In the genomic region with DNA sequence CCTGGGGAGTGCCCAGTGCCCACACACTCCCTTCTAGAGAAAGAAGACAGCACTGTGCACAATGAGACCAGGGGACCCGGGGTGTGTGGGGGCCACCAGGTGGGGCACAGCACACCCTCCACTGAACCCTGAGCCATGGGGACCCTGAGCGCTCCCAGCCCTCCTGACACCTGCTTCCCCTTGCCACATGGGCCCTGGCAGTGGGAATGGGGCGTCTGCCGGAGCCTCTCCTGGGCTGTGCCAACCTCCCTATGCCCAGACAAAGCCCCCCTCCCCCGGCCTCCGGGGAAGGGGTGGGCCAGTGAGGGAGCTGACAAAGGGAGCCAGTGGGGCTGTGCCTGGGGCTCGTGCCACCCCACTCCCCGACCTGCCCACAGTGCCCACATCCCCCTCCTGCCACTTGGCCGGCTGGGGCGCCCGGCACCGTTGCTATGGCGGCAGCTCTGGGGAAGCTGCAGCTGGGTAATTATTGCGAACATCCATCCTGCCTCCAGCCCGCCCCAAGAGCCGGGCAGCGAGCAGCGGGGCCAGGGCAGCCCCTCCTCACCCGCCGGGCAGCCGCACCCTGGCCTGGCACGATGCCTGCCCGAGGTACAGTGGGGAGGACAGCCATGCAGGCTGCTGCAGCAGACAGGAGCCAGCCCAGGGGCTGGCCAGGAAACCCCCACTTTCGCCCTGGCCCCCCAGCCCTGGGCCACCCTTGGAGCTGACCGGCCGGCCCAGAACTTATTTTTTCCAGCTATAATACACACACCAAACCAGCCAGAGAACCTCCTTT, we compare ENCODE assay signal across 8 cellular contexts. TPM values are rescaled to one million over a fixed set of nuclear protein-coding genes. Genes with fewer than 3 reads are reported as not detected.
A peak's percentile ranks its signal among the peaks of the same experiment; 100 is the strongest.
DNase-seq lines count a peak whose midpoint lies in the region; ATAC-seq and TF ChIP-seq lines count a peak whose summit lies in the region.

No MANE protein-coding gene starts in this region.

- no peak overlapping the region for H3K4me3 ChIP-seq in mesenchymal stem cell (ENCODE audit: insufficient read depth in 1 of 2, low read depth in 1 of 2, low read length in 2 of 2)

- peak overlapping the region; percentile 57 for H3K4me2 ChIP-seq in mesenchymal stem cell (ENCODE audit: low read length, poor library complexity, severe bottlenecking)

- ATAC-seq in GM18861 (IDR thresholded peaks at IDR 0.05; ENCODE audit: unreplicated experiment) (peak; percentile 8), SK-N-SH treated with all-trans-retinoic acid at 6 μM for 48 hours (peak; percentile 64)

- peak overlapping the region; percentile 28 to 61 for H2BK12ac ChIP-seq in mesenchymal stem cell (ENCODE audit: low read length in 2 of 2)

- peak overlapping the region; percentile 29 for H2BK120ac ChIP-seq in mesenchymal stem cell (ENCODE audit: low read depth, low read length)

- no peak overlapping the region for H2AK5ac ChIP-seq in mesenchymal stem cell (ENCODE audit: low read length, severe bottlenecking)

- peaks cover 4 to 67% of the 10 kb centered on the region in 2 experiments for H3K27me3 ChIP-seq in mesenchymal stem cell (ENCODE audit: control insufficient read depth in 1 of 2, insufficient read depth in 1 of 2, low read length in 2 of 2)

- peaks cover 26% of the 10 kb centered on the region for H3K4me1 ChIP-seq in mesenchymal stem cell (ENCODE audit: control insufficient read depth, insufficient read depth, low read depth, low read length)

- H3K27ac ChIP-seq in KOPT-K1 (ENCODE audit: low read depth, low read length, poor library complexity, severe bottlenecking) (peak overlapping the region; percentile 46), mesenchymal stem cell (ENCODE audit: low read length, poor library complexity, severe bottlenecking) (no peak overlapping the region)

- H3K9ac ChIP-seq in mesenchymal stem cell (ENCODE audit: low read length), result no peak overlapping the region

- H3K79me1 ChIP-seq in mesenchymal stem cell (replicated peaks; ENCODE audit: low read length, poor library complexity, severe bottlenecking), result no peaks in the 10 kb centered on the region

- H3K4me1 Mint-ChIP-seq in endothelial cell (ENCODE audit: unreplicated experiment), result peaks cover 19% of the 10 kb centered on the region

- peak overlapping the region; percentile 64 for H2AFZ ChIP-seq in mesenchymal stem cell (ENCODE audit: low read depth, low read length)

- peak overlapping the region; percentile 73 for H2BK15ac ChIP-seq in mesenchymal stem cell (ENCODE audit: low read depth, poor library complexity, severe bottlenecking)

- no peak overlapping the region for H2BK5ac ChIP-seq in mesenchymal stem cell (ENCODE audit: low read depth, low read length, poor library complexity, severe bottlenecking)

- peak overlapping the region; percentile 30 to 84 for H3K4ac ChIP-seq in mesenchymal stem cell (ENCODE audit: low read depth in 1 of 2, low read length in 2 of 2)

- peak overlapping the region; percentile 52 to 58 for H3K18ac ChIP-seq in mesenchymal stem cell (ENCODE audit: low read depth in 1 of 2, low read length in 2 of 2)

- H3K23ac ChIP-seq in mesenchymal stem cell (ENCODE audit: low read length in 2 of 2), result peak overlapping the region in 1 of 2 experiments; percentile 15

- H3K9me3 ChIP-seq in KOPT-K1 (ENCODE audit: insufficient read depth, low read length, poor library complexity, severe bottlenecking) (no peaks in the 10 kb centered on the region), mesenchymal stem cell (ENCODE audit: control insufficient read depth, low read length) (no peaks in the 10 kb centered on the region)

- TF ChIP-seq CTCF in endothelial cell (IDR thresholded peaks at IDR 0.05; ENCODE audit: unreplicated experiment), result no peak

- WGBS in mesenchymal stem cell, result 83% methylated on average over 22 of the region's 26 CpGs

- no peak overlapping the region for H3K4me3 Mint-ChIP-seq in endothelial cell (ENCODE audit: unreplicated experiment)

- no peaks in the 10 kb centered on the region for H3K36me3 ChIP-seq in KOPT-K1 (ENCODE audit: insufficient read depth, low read length)
- H3K36me3 ChIP-seq in mesenchymal stem cell (ENCODE audit: control insufficient read depth in 1 of 2, insufficient read depth in 2 of 2, low read depth in 1 of 2, low read length in 2 of 2), result no peaks in the 10 kb centered on the region

- H3K27ac Mint-ChIP-seq in endothelial cell (ENCODE audit: unreplicated experiment), result no peak overlapping the region

- no peaks in the 10 kb centered on the region for H3K36me3 Mint-ChIP-seq in endothelial cell (ENCODE audit: low read depth, unreplicated experiment)

- no peaks in the 10 kb centered on the region for H3K9me3 Mint-ChIP-seq in endothelial cell (ENCODE audit: unreplicated experiment)

- DNase-seq in mesenchymal stem cell (no peak), endothelial cell (ENCODE audit: low spot score) (no peak), iPS-NIHi7 (ENCODE audit: extremely low spot score) (no peak), OCI-M1 (lab: John Stamatoyannopoulos, UW) (no peak)
- no peak for DNase-seq in activated CD8-positive, alpha-beta memory T cell treated with anti-CD3 and anti-CD28 coated beads for 24 hours

- peaks cover 11% of the 10 kb centered on the region for H3K27me3 Mint-ChIP-seq in endothelial cell (ENCODE audit: unreplicated experiment)

- H4K8ac ChIP-seq in mesenchymal stem cell (ENCODE audit: low read length), result peak overlapping the region; percentile 97

- peak overlapping the region in 1 of 2 experiments; percentile 64 for H3K14ac ChIP-seq in mesenchymal stem cell (ENCODE audit: low read length in 2 of 2)

- peak overlapping the region; percentile 91 for H4K91ac ChIP-seq in mesenchymal stem cell (ENCODE audit: low read length)

TF ChIP-seq in SK-N-SH treated with all-trans-retinoic acid at 6 μM for 48 hours, 23 proteins besides CTCF, POLR2A, EP300 and RAD21:
- TF ChIP-seq ZNF565 (CRISPR knock-in tag; conservative IDR thresholded peaks at IDR 0.05; ENCODE audit: low read depth) (no peak), ZNF8 (CRISPR knock-in tag; IDR thresholded peaks at IDR 0.05) (no peak), ISL1 (CRISPR knock-in tag; IDR thresholded peaks at IDR 0.05) (no peak), GLIS3 (CRISPR knock-in tag; IDR thresholded peaks at IDR 0.05) (no peak), OSR1 (CRISPR knock-in tag; IDR thresholded peaks at IDR 0.05) (no peak), ZC3H10 (CRISPR knock-in tag; IDR thresholded peaks at IDR 0.05) (no peak), ZFP3 (CRISPR knock-in tag; IDR thresholded peaks at IDR 0.05) (no peak), ZNF70 (CRISPR knock-in tag; IDR thresholded peaks at IDR 0.05) (no peak), TCF4 (CRISPR knock-in tag; IDR thresholded peaks at IDR 0.05; ENCODE audit: borderline replicate concordance) (no peak), CREB5 (CRISPR knock-in tag; IDR thresholded peaks at IDR 0.05; ENCODE audit: low read depth) (no peak), BACH2 (CRISPR knock-in tag; IDR thresholded peaks at IDR 0.05; ENCODE audit: borderline replicate concordance) (no peak), SNAI2 (CRISPR knock-in tag; IDR thresholded peaks at IDR 0.05) (no peak), PATZ1 (CRISPR knock-in tag; IDR thresholded peaks at IDR 0.05; ENCODE audit: borderline replicate concordance) (no peak), TOX (CRISPR knock-in tag; IDR thresholded peaks at IDR 0.05; ENCODE audit: borderline replicate concordance) (no peak)

RNA-seq across cellular contexts. Expression of gene NOL4L, which starts 41.9 kb away (rescaled TPM):
- 34.4 TPM for polyA plus RNA-seq in mesenchymal stem cell (2013, experiment 1 of 2)
- 33.5 TPM for polyA plus RNA-seq in mesenchymal stem cell (2013, experiment 2 of 2)
- 150 TPM for total RNA-seq in endothelial cell (ENCODE audit: unreplicated experiment)

RNA-seq across cellular contexts. Expression of gene C20orf203, which starts 46.7 kb away (rescaled TPM):
- polyA plus RNA-seq in mesenchymal stem cell (2013, experiment 1 of 2), result not detected
- polyA plus RNA-seq in mesenchymal stem cell (2013, experiment 2 of 2), result not detected
- total RNA-seq in endothelial cell (ENCODE audit: unreplicated experiment), result not detected
